18 cellular contexts compared by ENCODE assay signal in genomic region chr1:2969011-2969869, GRCh38. TPM values are rescaled to one million over a fixed set of nuclear protein-coding genes. Genes with fewer than 3 reads are reported as not detected.
DNase-seq lines count a peak whose midpoint lies in the region; FAIRE-seq and TF ChIP-seq lines count a peak whose summit lies in the region.
"Had no signal": no experiment of that assay in that cellular context is flagged by ENCODE, and none has a peak within 500 bp of the region (broad histone marks: within the 10 kb centered on the region; RNA-seq: fewer than 3 reads in every experiment).

No MANE protein-coding gene starts in this region.

- no peak overlapping the region for H2BK120ac ChIP-seq in neuronal stem cell (ENCODE audit: low read depth, low read length)

- H2BK5ac ChIP-seq in neuronal stem cell (ENCODE audit: low read length): no peak overlapping the region

- H3K27me3 ChIP-seq in esophagus muscularis mucosa (peaks cover 0 to 85% (median 0%) of the 10 kb centered on the region in 4 donors), neuronal stem cell (ENCODE audit: control insufficient read depth in 3 of 3, insufficient read depth in 3 of 3, low read depth in 1 of 3, low read length in 3 of 3) (peaks cover 0 to 25% (median 0%) of the 10 kb centered on the region in 3 experiments)

- TF ChIP-seq CTCF in esophagus muscularis mucosa (IDR thresholded peaks at IDR 0.05): no peak

- H3K4ac ChIP-seq in neuronal stem cell (ENCODE audit: low read length): no peak overlapping the region

- no peak for FAIRE-seq in HTR-8/SVneo (lab: Jason Lieb, UNC)
- FAIRE-seq: RCC 7860 had no signal

- no peak overlapping the region for H3K9ac ChIP-seq in neuronal stem cell (ENCODE audit: low read depth, low read length, poor library complexity)

- TF ChIP-seq EP300 in esophagus muscularis mucosa (IDR thresholded peaks at IDR 0.05): no peak

- no peak overlapping the region for H4K91ac ChIP-seq in neuronal stem cell (ENCODE audit: low read depth, low read length, poor library complexity)

- H2BK15ac ChIP-seq in neuronal stem cell (ENCODE audit: low read length): peak overlapping the region; percentile 82

- H3K36me3 ChIP-seq in esophagus muscularis mucosa: no peaks in the 10 kb centered on the region
- H3K36me3 ChIP-seq in neuronal stem cell (replicated peaks in 1 of 2; ENCODE audit: control insufficient read depth in 2 of 2, insufficient read depth in 2 of 2, low read length in 2 of 2): no peaks in the 10 kb centered on the region

- peak; percentile 12 for DNase-seq in activated CD8-positive, alpha-beta memory T cell treated with anti-CD3 and anti-CD28 coated beads, Interleukin-2, amount 50 U/mL, for 4 hours
- DNase-seq in activated CD8-positive, alpha-beta memory T cell treated with anti-CD3 and anti-CD28 coated beads, Interleukin-2, amount 50 U/mL, for 48 hours: no peak
- no peak for DNase-seq in esophagus muscularis mucosa (ENCODE audit: extremely low spot score)
- no peak for DNase-seq in neuronal stem cell (ENCODE audit: low spot score)
- no peak for DNase-seq in HTR-8/SVneo (ENCODE audit: insufficient read length, low spot score)
- no peak for DNase-seq in cerebellum (ENCODE audit: low spot score)
- no peak for DNase-seq in NCI-H446 (lab: John Stamatoyannopoulos, UW)
- DNase-seq: EL, H7, Karpas-422, MM.1S, NCI-H1105, NCI-H1694 treated with DMSO at 0.1 percent for 48 hours, NCI-H446 treated with DMSO at 0.1 percent for 48 hours, NCI-H774 had no signal

- H3K4me1 ChIP-seq in esophagus muscularis mucosa (peaks cover 0 to 13% (median 0%) of the 10 kb centered on the region in 4 donors), neuronal stem cell (ENCODE audit: control insufficient read depth in 2 of 2, insufficient read depth in 1 of 2, low read depth in 1 of 2, low read length in 2 of 2) (peaks cover 0 to 6% of the 10 kb centered on the region in 2 donors)

- H3K4me2 ChIP-seq in neuronal stem cell (ENCODE audit: insufficient read depth, low read length, poor library complexity, severe bottlenecking): no peak overlapping the region

- H2AK5ac ChIP-seq in neuronal stem cell (ENCODE audit: low read depth, low read length): peak overlapping the region; percentile 63

- no peak overlapping the region for H4K8ac ChIP-seq in neuronal stem cell (ENCODE audit: low read depth, low read length)

- H2BK12ac ChIP-seq in neuronal stem cell (ENCODE audit: low read length): no peak overlapping the region

- H3K4me3 ChIP-seq in esophagus muscularis mucosa (no peak overlapping the region), neuronal stem cell (ENCODE audit: low read length in 2 of 2) (no peak overlapping the region)

- 79% methylated on average over 14 of the region's 17 CpGs for WGBS in esophagus muscularis mucosa
- WGBS in neuronal stem cell (ENCODE audit: extremely low coverage in 2 of 2, insufficient read length in 2 of 2, insufficient replicate concordance in 1 of 2), 2 donors: no CpG with 5 or more reads among the region's 17 CpGs

- intact Hi-C loops in esophagus muscularis mucosa (cut with DNase I): no loop called here

- no peaks in the 10 kb centered on the region for H3K9me3 ChIP-seq in esophagus muscularis mucosa
- H3K9me3 ChIP-seq in neuronal stem cell (replicated peaks in 1 of 2; ENCODE audit: control insufficient read depth in 2 of 2, insufficient read depth in 1 of 2, low read depth in 1 of 2, low read length in 2 of 2): peaks cover 0 to 4% of the 10 kb centered on the region in 2 donors

- peak overlapping the region; percentile 83 for H3K18ac ChIP-seq in neuronal stem cell (ENCODE audit: low read length)

- H3K14ac ChIP-seq in neuronal stem cell (ENCODE audit: low read length): peak overlapping the region; percentile 79

- H3K23ac ChIP-seq in neuronal stem cell (ENCODE audit: low read depth, low read length, poor library complexity): peak overlapping the region; percentile 17

- peak overlapping the region in 3 of 4 donors; percentile 49 to 60 (median 60) for H3K27ac ChIP-seq in esophagus muscularis mucosa (replicated peaks in 1 of 4)
- H3K27ac ChIP-seq in neuronal stem cell (replicated peaks; ENCODE audit: low read length): no peak overlapping the region
- peak overlapping the region; percentile 99 for H3K27ac ChIP-seq in temporal lobe (ENCODE audit: low read depth, low read length)
- H3K27ac ChIP-seq: 22Rv1 had no signal

- TF ChIP-seq POLR2A in esophagus muscularis mucosa (IDR thresholded peaks at IDR 0.05; ENCODE audit: low read depth): no peak

- H2AFZ ChIP-seq in neuronal stem cell (ENCODE audit: low read length): no peak overlapping the region

- no peaks in the 10 kb centered on the region for H3K79me1 ChIP-seq in neuronal stem cell (ENCODE audit: low read depth, low read length)

RNA-seq across cellular contexts. Expression of gene ACTRT2, which starts 52.0 kb away (rescaled TPM):
- total RNA-seq in esophagus muscularis mucosa (not detected), temporal lobe (not detected), cerebellum (not detected)
- 0.29 TPM for polyA plus RNA-seq in neuronal stem cell (2013, experiment 1 of 2)
- polyA plus RNA-seq in neuronal stem cell (2013, experiment 2 of 2): 0.29 TPM
